15 cellular contexts compared by ENCODE assay signal in the genomic region with DNA sequence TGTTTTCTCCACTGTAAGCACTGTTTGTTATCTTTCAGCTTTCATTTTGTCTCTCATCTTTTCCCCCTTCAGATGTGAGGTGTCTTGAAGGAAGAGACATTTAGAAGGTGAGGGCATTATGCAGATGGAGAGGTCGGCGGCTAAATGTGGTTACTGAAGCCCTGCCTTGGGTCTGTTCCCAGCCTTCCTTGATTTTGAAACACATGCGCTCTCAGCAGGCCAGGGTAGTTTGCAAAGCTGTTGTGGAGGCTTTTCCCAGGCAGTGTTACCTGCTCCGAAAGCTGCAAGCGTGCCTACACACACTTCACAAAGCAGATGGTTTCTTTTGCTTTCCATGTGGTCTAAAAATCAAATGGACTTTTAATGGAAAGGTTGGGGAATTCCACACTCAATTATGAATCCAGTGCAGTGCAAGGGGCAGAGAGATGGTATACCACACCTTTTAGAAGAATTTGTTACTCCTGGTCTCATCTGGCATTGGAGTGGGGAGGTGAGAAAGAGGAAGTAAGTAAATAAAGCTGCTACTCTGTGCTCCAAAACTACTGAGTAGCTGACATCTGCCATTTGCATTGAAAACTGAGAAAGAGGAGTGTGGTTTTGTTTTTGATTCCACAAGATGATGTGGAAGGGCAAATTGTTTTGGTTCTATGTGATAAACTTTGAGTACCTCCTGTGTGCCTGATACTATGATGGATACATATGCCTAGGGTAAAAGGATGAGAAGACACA.
A peak's percentile ranks its signal among the peaks of the same experiment; 100 is the strongest.
DNase-seq lines count a peak whose midpoint lies in the region; ATAC-seq and TF ChIP-seq lines count a peak whose summit lies in the region.
"Had no signal": no experiment of that assay in that cellular context is flagged by ENCODE, and none has a peak within 500 bp of the region (broad histone marks: within the 10 kb centered on the region; RNA-seq: fewer than 3 reads in every experiment).

No MANE protein-coding gene starts in this region.

- peak in 2 of 5 donors; percentile 32 to 49 for DNase-seq in heart left ventricle
- DNase-seq in right cardiac atrium = no peak
- DNase-seq in left lung = no peak
- no peak for DNase-seq in stomach
- DNase-seq in NCI-H146 (lab: John Stamatoyannopoulos, UW) = no peak
- DNase-seq in activated CD4-positive, CD25-positive, alpha-beta regulatory T cell treated with anti-CD3 and anti-CD28 coated beads, Interleukin-2, amount 50 U/mL, for 72 hours = no peak
- DNase-seq: activated CD8-positive, alpha-beta T cell treated with anti-CD3 and anti-CD28 coated beads, Interleukin-2, amount 10 ng/mL, durations not matched to agents 7 days and 5 days; amniotic stem cell; hippocampal formation; MV-4-11; naive B cell; testis had no signal

- ATAC-seq in heart left ventricle (peak in 3 of 4 donors; percentile 49 to 71 (median 69)), right cardiac atrium (no peak), left lung (peak; percentile 29), HG02870 (IDR thresholded peaks at IDR 0.05; ENCODE audit: unreplicated experiment) (no peak)
- ATAC-seq: activated CD8-positive, alpha-beta T cell treated with anti-CD3 and anti-CD28 coated beads, Interleukin-2, amount 10 ng/mL, durations not matched to agents 7 days and 5 days had no signal

- TF ChIP-seq CTCF in heart left ventricle (IDR thresholded peaks at IDR 0.05) (no peak), left lung (IDR thresholded peaks at IDR 0.05) (no peak), stomach (IDR thresholded peaks at IDR 0.05) (no peak)

- TF ChIP-seq EP300 in stomach (IDR thresholded peaks at IDR 0.05) = no peak

- H3K9me3 ChIP-seq in heart left ventricle (no peaks in the 10 kb centered on the region), right cardiac atrium (ENCODE audit: control insufficient read depth, low read length) (no peaks in the 10 kb centered on the region), left lung (no peaks in the 10 kb centered on the region), stomach (no peaks in the 10 kb centered on the region)
- H3K9me3 ChIP-seq: testis had no signal

- H3K27me3 ChIP-seq in heart left ventricle = no peaks in the 10 kb centered on the region
- no peaks in the 10 kb centered on the region for H3K27me3 ChIP-seq in right cardiac atrium (ENCODE audit: control insufficient read depth, insufficient read depth)
- H3K27me3 ChIP-seq in left lung = no peaks in the 10 kb centered on the region
- no peaks in the 10 kb centered on the region for H3K27me3 ChIP-seq in stomach
- H3K27me3 ChIP-seq: testis had no signal

- 55 to 61% (median 57%) methylated on average over 5 of the region's 5 CpGs for WGBS in heart left ventricle, 4 donors
- 77% methylated on average over 5 of the region's 5 CpGs for WGBS in right cardiac atrium
- 76 to 94% (median 90%) methylated on average over 5 of the region's 5 CpGs for WGBS in stomach, 5 donors

- H3K27ac ChIP-seq in heart left ventricle (peak overlapping the region in 6 of 12 donors; percentile 24 to 68 (median 30)), right cardiac atrium (ENCODE audit: low read length) (no peak overlapping the region), angular gyrus (ENCODE audit: low read depth, low read length) (peak overlapping the region; percentile 12), left lung (no peak overlapping the region), stomach (peak overlapping the region in 1 of 5 donors; percentile 74)
- H3K27ac ChIP-seq: SK-N-MC, testis had no signal

- intact Hi-C loops in heart left ventricle (cut with DNase I) = loop anchor here in 3 of 10 donors (5.0 to 10.0 kb wide), 3 partner anchors 42 to 199 kb away; no protein-coding TSS in a partner anchor
- intact Hi-C loops in right cardiac atrium (cut with DNase I) = no loop called here
- intact Hi-C loops in left lung (cut with DNase I) = no loop called here
- intact Hi-C loops in stomach (cut with DNase I; ENCODE audit: low total_unique reads) = no loop called here

- H3K4me1 ChIP-seq in heart left ventricle (peaks cover 12 to 93% (median 60%) of the 10 kb centered on the region in 12 donors), right cardiac atrium (ENCODE audit: control insufficient read depth, insufficient read depth, low read length) (peaks cover 32% of the 10 kb centered on the region), left lung (peaks cover 0 to 14% of the 10 kb centered on the region in 2 donors), stomach (peaks cover 31 to 88% (median 52%) of the 10 kb centered on the region in 4 donors)

- no peak overlapping the region for H3K4me3 ChIP-seq in heart left ventricle
- H3K4me3 ChIP-seq in right cardiac atrium (ENCODE audit: low read length) = no peak overlapping the region
- no peak overlapping the region for H3K4me3 ChIP-seq in left lung
- H3K4me3 ChIP-seq in stomach = no peak overlapping the region
- H3K4me3 ChIP-seq: SK-N-MC, testis had no signal

- no peaks in the 10 kb centered on the region for H3K36me3 ChIP-seq in heart left ventricle
- H3K36me3 ChIP-seq in left lung = no peaks in the 10 kb centered on the region
- no peaks in the 10 kb centered on the region for H3K36me3 ChIP-seq in stomach

- TF ChIP-seq POLR2A in heart left ventricle (IDR thresholded peaks at IDR 0.05) (no peak), stomach (IDR thresholded peaks at IDR 0.05) (no peak)

Comparison
In these comparisons a context has a peak if more than half of its experiments do, and no peak if none do; other contexts are left out.
1. ATAC-seq: peak in heart left ventricle (3 of 4) and left lung (single experiment); none in right cardiac atrium (0 of 2) and HG02870 (single experiment).